8 cellular contexts compared by ENCODE assay signal in the genomic region with DNA sequence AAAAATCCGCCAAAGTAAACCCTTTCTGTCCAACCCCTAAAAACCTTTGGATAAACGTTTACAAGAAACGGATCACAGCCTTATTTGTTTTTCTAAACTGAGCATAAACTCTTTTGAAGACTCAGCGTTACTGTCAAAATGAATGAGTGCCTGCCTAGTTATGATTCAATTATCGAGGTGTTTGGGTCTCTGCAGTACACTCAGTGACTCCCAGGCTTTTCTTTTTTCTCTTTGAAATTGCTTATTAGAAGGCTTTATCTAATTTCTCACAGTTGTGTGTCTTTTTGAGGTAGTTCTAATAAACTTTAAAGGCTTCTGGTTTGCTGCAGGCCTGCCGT. TPM values are rescaled to one million over a fixed set of nuclear protein-coding genes. Genes with fewer than 3 reads are reported as not detected.
A peak's percentile ranks its signal among the peaks of the same experiment; 100 is the strongest.
DNase-seq lines count a peak whose midpoint lies in the region; ATAC-seq and TF ChIP-seq lines count a peak whose summit lies in the region.

No MANE protein-coding gene starts in this region.

- no peak for DNase-seq in activated naive CD4-positive, alpha-beta T cell treated with anti-CD3 and anti-CD28 coated beads for 36 hours
- no peak for DNase-seq in activated naive CD4-positive, alpha-beta T cell (lab: John Stamatoyannopoulos, UW)
- DNase-seq in left colon (no peak), DMS53 (lab: John Stamatoyannopoulos, UW) (no peak)
- no peak for DNase-seq in effector CD8-positive, alpha-beta T cell (lab: John Stamatoyannopoulos, UW)

- WGBS in mesodermal cell (ENCODE audit: insufficient coverage in 2 of 2), 2 experiments = 40 to 54% methylated on average over 2 to 5 of the region's 6 CpGs

- peaks cover 1% of the 10 kb centered on the region for H3K9me3 Mint-ChIP-seq in activated naive CD4-positive, alpha-beta T cell treated with anti-CD3 and anti-CD28 coated beads for 36 hours
- H3K9me3 Mint-ChIP-seq in brain = peaks cover 0 to 3% (median 0%) of the 10 kb centered on the region in 5 experiments

- H3K27me3 Mint-ChIP-seq in activated naive CD4-positive, alpha-beta T cell treated with anti-CD3 and anti-CD28 coated beads for 36 hours (ENCODE audit: low read depth) = no peaks in the 10 kb centered on the region
- H3K27me3 Mint-ChIP-seq in brain = peaks cover 5% of the 10 kb centered on the region

- H3K27ac Mint-ChIP-seq in activated naive CD4-positive, alpha-beta T cell treated with anti-CD3 and anti-CD28 coated beads for 36 hours = peak overlapping the region; percentile 98
- H3K27ac Mint-ChIP-seq in brain = peak overlapping the region; percentile 33 to 97 (median 97)

- ATAC-seq in HG03442 (IDR thresholded peaks at IDR 0.05; ENCODE audit: unreplicated experiment) = peak; percentile 0
- no peak for ATAC-seq in left colon

- intact Hi-C loops in activated naive CD4-positive, alpha-beta T cell treated with anti-CD3 and anti-CD28 coated beads for 36 hours (cut with micrococcal nuclease) = loop anchor here (1.0 to 5.0 kb wide), 11 partner anchors 37 to 1909 kb away; a partner anchor contains a TSS
- intact Hi-C loops in left colon (cut with DNase I, micrococcal nuclease) = loop anchor here in 1 of 2 donors (10.0 kb wide), 1 partner anchor 148 kb away; no protein-coding TSS in a partner anchor

- peak overlapping the region; percentile 92 for H3K27ac ChIP-seq in mesodermal cell (ENCODE audit: low read depth, low read length, severe bottlenecking)

- H3K36me3 ChIP-seq in mesodermal cell (ENCODE audit: control insufficient read depth, insufficient read depth, low read length) = no peaks in the 10 kb centered on the region

- H3K4me1 Mint-ChIP-seq in activated naive CD4-positive, alpha-beta T cell treated with anti-CD3 and anti-CD28 coated beads for 36 hours (ENCODE audit: low read depth) = peaks cover 57% of the 10 kb centered on the region
- H3K4me1 Mint-ChIP-seq in brain = peaks cover 59% of the 10 kb centered on the region

- peaks cover 4% of the 10 kb centered on the region for H3K4me1 ChIP-seq in mesodermal cell (ENCODE audit: control insufficient read depth, insufficient read depth, low read length, poor library complexity, severe bottlenecking)

- H3K9me3 ChIP-seq in mesodermal cell (ENCODE audit: control insufficient read depth, low read length) = no peaks in the 10 kb centered on the region

- H3K4me3 Mint-ChIP-seq in activated naive CD4-positive, alpha-beta T cell treated with anti-CD3 and anti-CD28 coated beads for 36 hours = peak overlapping the region; percentile 92
- H3K4me3 Mint-ChIP-seq in brain = peak overlapping the region; percentile 95 to 98 (median 97)

- no peak for TF ChIP-seq CTCF in brain (conservative IDR thresholded peaks at IDR 0.05)

- peak overlapping the region; percentile 67 for H3K4me3 ChIP-seq in mesodermal cell (ENCODE audit: extremely low read depth, insufficient read depth, low read length, poor library complexity, severe bottlenecking)

- H3K36me3 Mint-ChIP-seq in activated naive CD4-positive, alpha-beta T cell treated with anti-CD3 and anti-CD28 coated beads for 36 hours (ENCODE audit: low read depth) = peaks cover 28% of the 10 kb centered on the region
- H3K36me3 Mint-ChIP-seq in brain = peaks cover 15% of the 10 kb centered on the region

- CTCF ChIA-PET in activated naive CD4-positive, alpha-beta T cell treated with anti-CD3 and anti-CD28 coated beads for 36 hours (lab: Charles Lee) = no interaction called here

RNA-seq across cellular contexts. Expression of a gene that starts 0.7 kb away (rescaled TPM):
- 10 to 100 TPM; 42.6 to 43.3 TPM for total RNA-seq in activated naive CD4-positive, alpha-beta T cell treated with anti-CD3 and anti-CD28 coated beads for 36 hours
- 18.1 TPM for polyA plus RNA-seq in brain (ENCODE audit: insufficient read depth, low read depth, low replicate concordance)
- 15.4 TPM for polyA plus RNA-seq in mesodermal cell (2013, experiment 1 of 2)
- polyA plus RNA-seq in mesodermal cell (2013, experiment 2 of 2) = 17.0 TPM
- 10 to 100 TPM; 26.1 to 27.4 TPM for total RNA-seq in left colon

RNA-seq across cellular contexts. Expression of a gene that starts 36.9 kb away (rescaled TPM):
- total RNA-seq in activated naive CD4-positive, alpha-beta T cell treated with anti-CD3 and anti-CD28 coated beads for 36 hours = 1 to 10 TPM; 2.6 to 2.7 TPM
- polyA plus RNA-seq in brain (ENCODE audit: insufficient read depth, low read depth, low replicate concordance) = 2.0 TPM
- 48.3 TPM for polyA plus RNA-seq in mesodermal cell (2013, experiment 1 of 2)
- polyA plus RNA-seq in mesodermal cell (2013, experiment 2 of 2) = 46.9 TPM
- total RNA-seq in left colon = 10 to 100 TPM; 11.2 to 14.8 TPM
